9 cellular contexts compared by ENCODE assay signal in the genomic region with DNA sequence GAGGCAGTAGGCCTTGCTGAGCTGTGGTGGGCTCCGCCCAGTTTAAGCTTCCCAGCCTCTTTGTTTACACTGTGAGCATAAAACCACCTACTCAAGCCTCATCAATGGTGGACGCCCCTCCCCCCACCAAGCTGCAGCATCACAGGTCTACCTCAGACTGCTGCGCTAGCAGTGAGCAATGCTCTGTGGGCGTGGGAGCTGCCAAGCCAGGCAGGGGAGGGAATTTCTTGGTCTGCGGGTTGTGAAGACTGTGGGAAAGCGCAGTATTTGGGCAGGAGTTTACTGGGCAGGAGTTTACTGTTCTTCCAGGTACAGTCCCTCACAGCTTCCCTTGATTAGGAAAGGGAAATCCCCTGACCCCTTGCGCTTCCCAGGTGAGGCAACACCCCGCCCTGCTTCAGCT.
DNase-seq lines count a peak whose midpoint lies in the region; ATAC-seq, FAIRE-seq and TF ChIP-seq lines count a peak whose summit lies in the region.
"Had no signal": no experiment of that assay in that cellular context is flagged by ENCODE, and none has a peak within 500 bp of the region (broad histone marks: within the 10 kb centered on the region; RNA-seq: fewer than 3 reads in every experiment).

No MANE protein-coding gene starts in this region.

- H3K27me3 ChIP-seq in GM23248 (replicated peaks; ENCODE audit: insufficient read depth) (no peaks in the 10 kb centered on the region), astrocyte (ENCODE audit: insufficient read depth, low read length) (no peaks in the 10 kb centered on the region)

- H3K79me2 ChIP-seq in GM23248 (ENCODE audit: insufficient read depth) = no peaks in the 10 kb centered on the region
- H3K79me2 ChIP-seq in astrocyte (ENCODE audit: insufficient read depth, low read length) = no peaks in the 10 kb centered on the region

- H3K4me2 ChIP-seq in GM23248 (ENCODE audit: unreplicated experiment) (no peak overlapping the region), astrocyte (ENCODE audit: low read length) (peak overlapping the region; percentile 39)

- H3F3A ChIP-seq in GM23248 (ENCODE audit: insufficient read depth) = no peaks in the 10 kb centered on the region

- no peak for FAIRE-seq in astrocyte (lab: Jason Lieb, UNC)

- H3K27ac ChIP-seq in GM23248 = no peak overlapping the region
- peak overlapping the region; percentile 42 for H3K27ac ChIP-seq in astrocyte (ENCODE audit: low read depth, low read length)

- no peak for TF ChIP-seq CTCF in astrocyte (IDR thresholded peaks at IDR 0.05; ENCODE audit: insufficient read depth, low read depth, low read length)
- TF ChIP-seq CTCF in nephron progenitor cell (IDR thresholded peaks at IDR 0.05) = no peak

- H3K9me3 ChIP-seq in GM23248 (ENCODE audit: low read depth) (no peaks in the 10 kb centered on the region), astrocyte (ENCODE audit: insufficient read depth, low read depth, low read length) (no peaks in the 10 kb centered on the region)

- H3K27ac Mint-ChIP-seq in astrocyte (ENCODE audit: unreplicated experiment) = peak overlapping the region; percentile 83
- H3K27ac Mint-ChIP-seq in nephron progenitor cell = no peak overlapping the region

- no peaks in the 10 kb centered on the region for H3K9me2 ChIP-seq in GM23248 (ENCODE audit: insufficient read depth)

- no peaks in the 10 kb centered on the region for H3K27me3 Mint-ChIP-seq in astrocyte (ENCODE audit: low read depth, unreplicated experiment)
- H3K27me3 Mint-ChIP-seq in nephron progenitor cell (ENCODE audit: low read depth, poor library complexity) = peaks cover 7% of the 10 kb centered on the region

- H3K36me3 ChIP-seq in GM23248 (ENCODE audit: low read depth) (no peaks in the 10 kb centered on the region), astrocyte (ENCODE audit: insufficient read depth, low read length) (no peaks in the 10 kb centered on the region)

- H3K4me1 ChIP-seq in GM23248 (ENCODE audit: insufficient read depth) = no peaks in the 10 kb centered on the region
- peaks cover 4% of the 10 kb centered on the region for H3K4me1 ChIP-seq in astrocyte (ENCODE audit: insufficient read depth, low read length)

- DNase-seq in GM23248 = peak; percentile 14
- DNase-seq in NCI-H226 = peak; percentile 82
- peak; percentile 85 for DNase-seq in astrocyte (ENCODE audit: low read depth)
- peak; percentile 67 for DNase-seq in nephron progenitor cell
- no peak for DNase-seq in foreskin melanocyte
- DNase-seq: right cardiac atrium had no signal

- H3K4me1 Mint-ChIP-seq in astrocyte (ENCODE audit: low read depth, unreplicated experiment) (peaks cover 10% of the 10 kb centered on the region), nephron progenitor cell (peaks cover 12% of the 10 kb centered on the region)

- H3K9ac ChIP-seq in GM23248 = no peak overlapping the region
- peak overlapping the region; percentile 58 for H3K9ac ChIP-seq in astrocyte (ENCODE audit: low read length)

- ATAC-seq in HG02840 (IDR thresholded peaks at IDR 0.05; ENCODE audit: low FRiP score, unreplicated experiment) = no peak
- ATAC-seq in HG03432 (IDR thresholded peaks at IDR 0.05; ENCODE audit: unreplicated experiment) = no peak
- no peak for ATAC-seq in GM21423 (IDR thresholded peaks at IDR 0.05; ENCODE audit: unreplicated experiment)
- ATAC-seq: right cardiac atrium had no signal

- H3K4me3 Mint-ChIP-seq in astrocyte (ENCODE audit: unreplicated experiment) = no peak overlapping the region
- peak overlapping the region; percentile 18 for H3K4me3 Mint-ChIP-seq in nephron progenitor cell

- H2AFZ ChIP-seq in GM23248 (no peak overlapping the region), astrocyte (ENCODE audit: low read depth, low read length) (peak overlapping the region; percentile 66)

- in situ Hi-C loops in GM23248 (cut with MboI) = no loop called here

- H3K36me3 Mint-ChIP-seq in astrocyte (ENCODE audit: low read depth, unreplicated experiment) (no peaks in the 10 kb centered on the region), nephron progenitor cell (ENCODE audit: low read depth) (peaks cover 23% of the 10 kb centered on the region)

- WGBS in GM23248 (ENCODE audit: low coverage in 1 of 2, low lambda C conversion rate in 2 of 2, missing lambda C conversion rate in 2 of 2), 2 experiments = 29 to 44% methylated on average over 7 to 8 of the region's 8 CpGs

- no peak overlapping the region for H3K4me3 ChIP-seq in GM23248
- H3K4me3 ChIP-seq in astrocyte (ENCODE audit: insufficient read depth, low read depth, low read length) = no peak overlapping the region

- H3K9me3 Mint-ChIP-seq in astrocyte (ENCODE audit: unreplicated experiment) (peaks cover 16% of the 10 kb centered on the region), nephron progenitor cell (peaks cover 48% of the 10 kb centered on the region)

- H4K20me1 ChIP-seq in GM23248 (ENCODE audit: insufficient read depth) (no peaks in the 10 kb centered on the region), astrocyte (ENCODE audit: insufficient read depth, low read length) (no peaks in the 10 kb centered on the region)
